In the genomic region with DNA sequence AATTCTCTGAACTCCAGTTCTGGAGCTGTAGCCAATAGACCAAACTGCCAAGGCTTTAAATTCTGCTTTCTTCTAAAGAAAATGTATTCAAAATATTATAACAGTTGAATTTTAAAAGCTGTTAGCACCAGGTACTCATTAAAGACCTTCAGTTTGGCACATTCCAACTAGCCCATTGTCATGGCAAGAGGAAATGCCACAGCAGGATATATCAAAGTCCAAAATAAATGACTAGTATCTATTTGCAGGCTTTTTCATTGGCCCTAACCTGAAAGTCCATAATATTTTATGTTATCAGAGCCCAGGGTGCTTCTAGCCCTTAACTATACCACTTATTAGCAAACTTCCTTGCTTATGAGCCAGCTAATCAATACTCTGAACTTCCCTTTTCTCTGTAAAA, we compare ENCODE assay signal across 11 cellular contexts.
"Had no signal": no experiment of that assay in that cellular context is flagged by ENCODE, and none has a peak within 500 bp of the region (broad histone marks: within the 10 kb centered on the region; RNA-seq: fewer than 3 reads in every experiment).

No MANE protein-coding gene starts in this region.

- DNase-seq: activated CD4-positive, alpha-beta memory T cell treated with anti-CD3 and anti-CD28 coated beads for 36 hours; activated CD4-positive, alpha-beta T cell treated with anti-CD3 and anti-CD28 coated beads for 1 hour; activated CD8-positive, alpha-beta memory T cell treated with anti-CD3 and anti-CD28 coated beads, Interleukin-2, amount 10 ng/mL, durations not matched to agents 7 days and 5 days; activated naive CD4-positive, alpha-beta T cell treated with anti-CD3 and anti-CD28 coated beads for 36 hours; activated T-cell treated with anti-CD3 and anti-CD28 coated beads, Interleukin-2, amount 50 U/mL, for 1 hour; hippocampal formation; naive B cell; stimulated activated naive CD8-positive, alpha-beta T cell treated with anti-CD3 and anti-CD28 coated beads, Interleukin-15, Interleukin-2, amounts not matched to agents 100 U/mL and 50 U/mL, for 24 hours; T-helper 1 cell had no signal

- H3K36me3 ChIP-seq: esophagus muscularis mucosa, right atrium auricular region had no signal

- H3K27me3 ChIP-seq: right atrium auricular region had no signal

- H3K9me3 ChIP-seq: esophagus muscularis mucosa, right atrium auricular region had no signal

- H3K27ac ChIP-seq: esophagus muscularis mucosa had no signal

- H3K4me3 ChIP-seq: esophagus muscularis mucosa, right atrium auricular region had no signal
